11 cellular contexts compared by ENCODE assay signal in the genomic region with DNA sequence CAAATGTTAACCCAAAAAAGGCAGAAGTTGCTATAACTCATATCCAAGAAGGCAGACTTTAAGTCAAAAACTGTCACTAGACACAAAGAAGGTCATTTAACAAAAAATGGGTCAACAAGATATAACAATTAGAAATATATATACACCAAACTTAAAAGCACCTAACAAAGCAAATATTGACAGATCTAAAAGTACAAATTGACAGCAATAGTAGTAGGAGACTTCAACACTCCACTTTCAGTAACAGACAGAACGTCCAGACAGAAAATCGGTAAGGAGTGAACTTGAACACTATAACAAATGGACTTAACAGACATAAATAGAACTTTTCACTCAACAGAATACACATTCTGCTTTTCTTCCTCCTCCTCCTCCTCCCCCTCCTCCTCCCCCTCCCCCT. TPM values are rescaled to one million over a fixed set of nuclear protein-coding genes. Genes with fewer than 3 reads are reported as not detected.
DNase-seq lines count a peak whose midpoint lies in the region; ATAC-seq and TF ChIP-seq lines count a peak whose summit lies in the region.
"Had no signal": no experiment of that assay in that cellular context is flagged by ENCODE, and none has a peak within 500 bp of the region (broad histone marks: within the 10 kb centered on the region; RNA-seq: fewer than 3 reads in every experiment).

No MANE protein-coding gene starts in this region.

- H3K36me3 Mint-ChIP-seq in activated CD4-positive, alpha-beta T cell treated with anti-CD3 and anti-CD28 coated beads, Interleukin-2, amount 10 ng/mL, durations not matched to agents 7 days and 5 days (ENCODE audit: low read depth), result peaks cover 9% of the 10 kb centered on the region
- H3K36me3 Mint-ChIP-seq in IgD-negative memory B cell (peaks cover 8% of the 10 kb centered on the region), activated B cell treated with CpG ODN at 0.5 μM for 24 hours (ENCODE audit: low read depth) (peaks cover 6% of the 10 kb centered on the region), osteocyte (ENCODE audit: unreplicated experiment) (peaks cover 6% of the 10 kb centered on the region)

- no peak for DNase-seq in activated CD4-positive, alpha-beta T cell treated with anti-CD3 and anti-CD28 coated beads, Interleukin-2, amount 10 ng/mL, durations not matched to agents 7 days and 5 days
- no peak for DNase-seq in activated CD4-positive, alpha-beta T cell treated with anti-CD3 and anti-CD28 coated beads, Interleukin-2, amount 50 U/mL, for 48 hours
- no peak for DNase-seq in activated B cell treated with CpG ODN at 0.5 μM for 24 hours
- no peak for DNase-seq in osteocyte (ENCODE audit: extremely low spot score, unreplicated experiment)
- no peak for DNase-seq in NCI-H345 treated with DMSO at 0.1 percent for 48 hours (lab: John Stamatoyannopoulos, UW; ENCODE audit: unreplicated experiment)
- no peak for DNase-seq in lower leg skin (ENCODE audit: low spot score in 2 of 2)
- DNase-seq in SIG-M5 (lab: John Stamatoyannopoulos, UW), result no peak
- DNase-seq: DMS79 treated with DMSO at 0.1 percent for 48 hours had no signal

- CTCF ChIA-PET in activated CD4-positive, alpha-beta T cell treated with anti-CD3 and anti-CD28 coated beads, Interleukin-2, amount 10 ng/mL, durations not matched to agents 7 days and 5 days (lab: Charles Lee), result interaction anchor here (1.0 to 1.4 kb wide), 2 partner anchors 39 to 111 kb away, joined by 3 to 7 read pairs; no protein-coding TSS in a partner anchor
- CTCF ChIA-PET in activated B cell treated with CpG ODN at 0.5 μM for 24 hours (lab: Charles Lee), result interaction anchor here (1.0 kb wide), 1 partner anchor 39 kb away, joined by 3 read pairs; no protein-coding TSS in a partner anchor

- H3K4me1 Mint-ChIP-seq in activated CD4-positive, alpha-beta T cell treated with anti-CD3 and anti-CD28 coated beads, Interleukin-2, amount 10 ng/mL, durations not matched to agents 7 days and 5 days, result peaks cover 22% of the 10 kb centered on the region
- peaks cover 30 to 40% (median 34%) of the 10 kb centered on the region in 3 donors for H3K4me1 Mint-ChIP-seq in IgD-negative memory B cell
- H3K4me1 Mint-ChIP-seq in activated B cell treated with CpG ODN at 0.5 μM for 24 hours, result peaks cover 58% of the 10 kb centered on the region
- H3K4me1 Mint-ChIP-seq in osteocyte (ENCODE audit: unreplicated experiment), result peaks cover 7% of the 10 kb centered on the region

- no peak overlapping the region for H3K4me3 ChIP-seq in lower leg skin (ENCODE audit: low read depth, poor library complexity, severe bottlenecking)

- H3K4me3 Mint-ChIP-seq in activated CD4-positive, alpha-beta T cell treated with anti-CD3 and anti-CD28 coated beads, Interleukin-2, amount 10 ng/mL, durations not matched to agents 7 days and 5 days, result peak overlapping the region; percentile 7
- peak overlapping the region in 3 of 4 donors; percentile 11 to 95 (median 44) for H3K4me3 Mint-ChIP-seq in IgD-negative memory B cell
- H3K4me3 Mint-ChIP-seq in activated B cell treated with CpG ODN at 0.5 μM for 24 hours, result peak overlapping the region; percentile 84
- H3K4me3 Mint-ChIP-seq in osteocyte (ENCODE audit: unreplicated experiment), result peak overlapping the region; percentile 7

- H3K9me3 Mint-ChIP-seq in activated CD4-positive, alpha-beta T cell treated with anti-CD3 and anti-CD28 coated beads, Interleukin-2, amount 10 ng/mL, durations not matched to agents 7 days and 5 days, result peaks cover 13% of the 10 kb centered on the region
- peaks cover 11 to 15% (median 13%) of the 10 kb centered on the region in 3 donors for H3K9me3 Mint-ChIP-seq in IgD-negative memory B cell
- peaks cover 11% of the 10 kb centered on the region for H3K9me3 Mint-ChIP-seq in activated B cell treated with CpG ODN at 0.5 μM for 24 hours
- peaks cover 12% of the 10 kb centered on the region for H3K9me3 Mint-ChIP-seq in osteocyte (ENCODE audit: unreplicated experiment)

- TF ChIP-seq CTCF in activated B cell treated with CpG ODN at 0.5 μM for 24 hours (IDR thresholded peaks at IDR 0.05), result no peak
- no peak for TF ChIP-seq CTCF in osteocyte (IDR thresholded peaks at IDR 0.05)
- TF ChIP-seq CTCF in lower leg skin (IDR thresholded peaks at IDR 0.05), result no peak

- H3K27me3 Mint-ChIP-seq in activated CD4-positive, alpha-beta T cell treated with anti-CD3 and anti-CD28 coated beads, Interleukin-2, amount 10 ng/mL, durations not matched to agents 7 days and 5 days, result no peaks in the 10 kb centered on the region
- H3K27me3 Mint-ChIP-seq in IgD-negative memory B cell (no peaks in the 10 kb centered on the region), activated B cell treated with CpG ODN at 0.5 μM for 24 hours (no peaks in the 10 kb centered on the region), osteocyte (ENCODE audit: unreplicated experiment) (no peaks in the 10 kb centered on the region)
- H3K27me3 Mint-ChIP-seq: effector memory CD8-positive, alpha-beta T cell had no signal

- TF ChIP-seq POLR2A in lower leg skin (IDR thresholded peaks at IDR 0.05), result no peak

- intact Hi-C loops in activated B cell treated with CpG ODN at 0.5 μM for 24 hours (cut with micrococcal nuclease), result loop anchor here (2.0 to 10.0 kb wide), 5 partner anchors 46 to 1816 kb away; a partner anchor contains a TSS
- intact Hi-C loops in lower leg skin (cut with DNase I; ENCODE audit: low total_unique reads), result no loop called here

- H3K27ac Mint-ChIP-seq in activated CD4-positive, alpha-beta T cell treated with anti-CD3 and anti-CD28 coated beads, Interleukin-2, amount 10 ng/mL, durations not matched to agents 7 days and 5 days, result no peak overlapping the region
- H3K27ac Mint-ChIP-seq in IgD-negative memory B cell, result peak overlapping the region in 1 of 3 donors; percentile 89
- H3K27ac Mint-ChIP-seq in activated B cell treated with CpG ODN at 0.5 μM for 24 hours, result peak overlapping the region; percentile 86
- H3K27ac Mint-ChIP-seq in osteocyte (ENCODE audit: unreplicated experiment), result no peak overlapping the region

- 89 to 94% methylated on average over 2 of the region's 2 CpGs for WGBS in lower leg skin, 2 donors

- no peak for ATAC-seq in activated B cell treated with CpG ODN at 0.5 μM for 24 hours (ENCODE audit: low read depth)

- POLR2A ChIA-PET in activated CD4-positive, alpha-beta T cell treated with anti-CD3 and anti-CD28 coated beads, Interleukin-2, amount 10 ng/mL, durations not matched to agents 7 days and 5 days (lab: Charles Lee), result no interaction called here
- POLR2A ChIA-PET in activated B cell treated with CpG ODN at 0.5 μM for 24 hours (lab: Charles Lee), result interaction anchor here (3.3 to 3.4 kb wide), 2 partner anchors 42 to 98 kb away, joined by 20 to 26 read pairs; a partner anchor contains a TSS

RNA-seq across cellular contexts. Expression of a gene that starts 40.9 kb away (rescaled TPM):
- total RNA-seq in activated CD4-positive, alpha-beta T cell treated with anti-CD3 and anti-CD28 coated beads, Interleukin-2, amount 10 ng/mL, durations not matched to agents 7 days and 5 days, result under 1 TPM; 0.02 to 0.50 TPM
- not detected for polyA plus RNA-seq in IgD-negative memory B cell
- 0.20 and 0.55 TPM in 2 replicates for total RNA-seq in activated B cell treated with CpG ODN at 0.5 μM for 24 hours
- total RNA-seq in osteocyte, result 0.24 and 0.42 TPM in 2 replicates
- total RNA-seq in lower leg skin, result under 1 TPM in 3 of 4 donors, not detected in 1; 0.11 to 0.86 (median 0.19) TPM
- total RNA-seq: kidney epithelial cell had no signal

RNA-seq across cellular contexts. Expression of a gene that starts 41.9 kb away (rescaled TPM):
- total RNA-seq in activated CD4-positive, alpha-beta T cell treated with anti-CD3 and anti-CD28 coated beads, Interleukin-2, amount 10 ng/mL, durations not matched to agents 7 days and 5 days, result 10 to 100 TPM; 10.3 to 11.2 TPM
- polyA plus RNA-seq in IgD-negative memory B cell, result 14.5 TPM
- total RNA-seq in activated B cell treated with CpG ODN at 0.5 μM for 24 hours (15.6 and 16.6 TPM in 2 replicates), osteocyte (14.0 and 14.5 TPM in 2 replicates), lower leg skin (10 to 100 TPM in 1 of 4 donors, 1 to 10 TPM in 3; 5.5 to 14.9 (median 7.9) TPM)

Comparison
In these comparisons a context has a peak if more than half of its experiments do, and no peak if none do; other contexts are left out.
1. H3K4me3 Mint-ChIP-seq: peak in every context shown above with its lines; median percentile 84 in activated B cell treated with CpG ODN at 0.5 μM for 24 hours; 44 in IgD-negative memory B cell; 7 in activated CD4-positive, alpha-beta T cell treated with anti-CD3 and anti-CD28 coated beads, Interleukin-2, amount 10 ng/mL, durations not matched to agents 7 days and 5 days; 7 in osteocyte.